ENCODE assay signal across 1 cellular context in the genomic region with DNA sequence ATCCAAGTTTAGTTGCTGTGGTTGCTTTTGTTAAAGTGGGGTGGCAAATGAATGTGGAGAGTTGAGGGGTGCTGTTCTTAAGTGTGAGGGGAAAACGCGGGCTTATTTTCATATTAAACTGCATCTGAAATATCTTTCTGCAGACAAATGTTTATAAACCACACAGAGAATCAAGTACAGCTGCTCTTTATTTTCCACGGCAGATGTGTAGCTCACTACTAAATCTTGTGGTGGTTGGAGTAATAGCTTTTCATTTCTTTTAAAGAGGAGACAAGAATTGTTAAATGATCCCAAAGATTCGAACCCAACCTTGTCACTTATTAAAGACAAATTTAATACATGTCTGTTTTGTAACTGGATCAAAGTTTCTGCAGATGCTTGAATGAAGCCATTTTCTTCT.
TF ChIP-seq lines count a peak whose summit lies in the region.

No MANE protein-coding gene starts in this region.

TF ChIP-seq in SK-N-SH treated with all-trans-retinoic acid at 6 μM for 48 hours, 23 proteins besides CTCF, POLR2A, EP300 and RAD21 (continued from another document):
- TF ChIP-seq, protein P1, sequence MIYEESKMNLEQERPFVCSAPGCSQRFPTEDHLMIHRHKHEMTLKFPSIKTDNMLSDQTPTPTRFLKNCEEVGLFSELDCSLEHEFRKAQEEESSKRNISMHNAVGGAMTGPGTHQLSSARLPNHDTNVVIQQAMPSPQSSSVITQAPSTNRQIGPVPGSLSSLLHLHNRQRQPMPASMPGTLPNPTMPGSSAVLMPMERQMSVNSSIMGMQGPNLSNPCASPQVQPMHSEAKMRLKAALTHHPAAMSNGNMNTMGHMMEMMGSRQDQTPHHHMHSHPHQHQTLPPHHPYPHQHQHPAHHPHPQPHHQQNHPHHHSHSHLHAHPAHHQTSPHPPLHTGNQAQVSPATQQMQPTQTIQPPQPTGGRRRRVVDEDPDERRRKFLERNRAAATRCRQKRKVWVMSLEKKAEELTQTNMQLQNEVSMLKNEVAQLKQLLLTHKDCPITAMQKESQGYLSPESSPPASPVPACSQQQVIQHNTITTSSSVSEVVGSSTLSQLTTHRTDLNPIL (CRISPR knock-in tag; IDR thresholded peaks at IDR 0.05; ENCODE audit: low read depth) = no peak
- TF ChIP-seq, protein P2, sequence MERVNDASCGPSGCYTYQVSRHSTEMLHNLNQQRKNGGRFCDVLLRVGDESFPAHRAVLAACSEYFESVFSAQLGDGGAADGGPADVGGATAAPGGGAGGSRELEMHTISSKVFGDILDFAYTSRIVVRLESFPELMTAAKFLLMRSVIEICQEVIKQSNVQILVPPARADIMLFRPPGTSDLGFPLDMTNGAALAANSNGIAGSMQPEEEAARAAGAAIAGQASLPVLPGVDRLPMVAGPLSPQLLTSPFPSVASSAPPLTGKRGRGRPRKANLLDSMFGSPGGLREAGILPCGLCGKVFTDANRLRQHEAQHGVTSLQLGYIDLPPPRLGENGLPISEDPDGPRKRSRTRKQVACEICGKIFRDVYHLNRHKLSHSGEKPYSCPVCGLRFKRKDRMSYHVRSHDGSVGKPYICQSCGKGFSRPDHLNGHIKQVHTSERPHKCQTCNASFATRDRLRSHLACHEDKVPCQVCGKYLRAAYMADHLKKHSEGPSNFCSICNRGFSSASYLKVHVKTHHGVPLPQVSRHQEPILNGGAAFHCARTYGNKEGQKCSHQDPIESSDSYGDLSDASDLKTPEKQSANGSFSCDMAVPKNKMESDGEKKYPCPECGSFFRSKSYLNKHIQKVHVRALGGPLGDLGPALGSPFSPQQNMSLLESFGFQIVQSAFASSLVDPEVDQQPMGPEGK (CRISPR knock-in tag; IDR thresholded peaks at IDR 0.05; ENCODE audit: borderline replicate concordance) = no peak
- TF ChIP-seq GLIS3 (CRISPR knock-in tag; IDR thresholded peaks at IDR 0.05) (no peak), CSDC2 (CRISPR knock-in tag; IDR thresholded peaks at IDR 0.05) (no peak), TCF4 (CRISPR knock-in tag; IDR thresholded peaks at IDR 0.05; ENCODE audit: borderline replicate concordance) (no peak), RARB (CRISPR knock-in tag; IDR thresholded peaks at IDR 0.05) (no peak), ZNF565 (CRISPR knock-in tag; conservative IDR thresholded peaks at IDR 0.05; ENCODE audit: low read depth) (no peak), ARNTL (CRISPR knock-in tag; IDR thresholded peaks at IDR 0.05; ENCODE audit: borderline replicate concordance, low read depth) (no peak), ISL1 (CRISPR knock-in tag; IDR thresholded peaks at IDR 0.05) (no peak)
